ENCODE assay signal across 21 cellular contexts in the genomic region with DNA sequence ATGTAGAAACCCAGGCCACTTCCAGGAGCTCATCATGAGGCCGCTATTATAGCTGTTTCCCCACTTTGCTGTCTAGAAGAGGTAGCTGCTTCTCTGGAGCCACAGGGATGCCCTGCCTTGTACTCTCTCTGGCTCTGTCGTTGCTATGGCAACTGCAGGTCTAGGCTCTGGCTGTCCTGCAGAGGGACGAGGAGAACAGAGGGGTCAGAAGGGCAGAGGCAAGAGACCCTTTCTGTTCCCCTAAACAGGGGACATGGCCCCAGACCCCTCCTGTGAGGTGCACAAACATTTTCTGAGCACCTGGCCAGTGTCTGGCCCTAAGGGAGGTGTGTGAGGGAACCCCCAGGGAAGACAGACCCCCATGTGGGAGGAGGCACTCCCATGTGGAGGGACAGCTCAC. TPM values are rescaled to one million over a fixed set of nuclear protein-coding genes. Genes with fewer than 3 reads are reported as not detected.
A peak's percentile ranks its signal among the peaks of the same experiment; 100 is the strongest.
DNase-seq lines count a peak whose midpoint lies in the region; ATAC-seq, FAIRE-seq and TF ChIP-seq lines count a peak whose summit lies in the region.
"Had no signal": no experiment of that assay in that cellular context is flagged by ENCODE, and none has a peak within 500 bp of the region (broad histone marks: within the 10 kb centered on the region; RNA-seq: fewer than 3 reads in every experiment).

No MANE protein-coding gene starts in this region.

- no peak overlapping the region for H3K4me3 Mint-ChIP-seq in stimulated activated naive CD8-positive, alpha-beta T cell treated with anti-CD3 and anti-CD28 coated beads, Interleukin-15, amount 100 ng/mL, for 72 hours
- H3K4me3 Mint-ChIP-seq: activated B cell treated with CpG ODN at 0.5 μM for 24 hours, H9 had no signal

- no peaks in the 10 kb centered on the region; a peak in 1 of 5 replicates for H3K36me3 ChIP-seq in HepG2 (replicated peaks in 1 of 2; ENCODE audit: control insufficient read depth in 1 of 2, insufficient read depth in 2 of 2, low read length in 2 of 2)
- H3K36me3 ChIP-seq in right lobe of liver = no peaks in the 10 kb centered on the region
- H3K36me3 ChIP-seq in thyroid gland = no peaks in the 10 kb centered on the region
- H3K36me3 ChIP-seq: thoracic aorta had no signal

- CTCF ChIA-PET in HepG2 (lab: Yijun Ruan, JAX; ENCODE audit: low intra/inter-chr PET ratio, low total read pairs) = interaction anchor here (3.0 to 4.1 kb wide), 2 partner anchors 43 kb away, joined by 7 to 42 read pairs; no protein-coding TSS in a partner anchor

- H3K4me2 ChIP-seq in HepG2 (ENCODE audit: low read depth, low read length) = no peak overlapping the region

- H3K27me3 ChIP-seq in HepG2 (ENCODE audit: control insufficient read depth in 1 of 2, insufficient read depth in 2 of 2, low read length in 2 of 2) (no peaks in the 10 kb centered on the region; a peak in 1 of 5 replicates), right lobe of liver (no peaks in the 10 kb centered on the region), thyroid gland (no peaks in the 10 kb centered on the region)
- H3K27me3 ChIP-seq: spleen had no signal

- ATAC-seq in HepG2 = no peak
- no peak for ATAC-seq in right lobe of liver
- no peak for ATAC-seq in stimulated activated naive CD8-positive, alpha-beta T cell treated with anti-CD3 and anti-CD28 coated beads, Interleukin-15, amount 100 ng/mL, for 72 hours
- ATAC-seq: left lobe of liver had no signal

- H3K4me1 ChIP-seq in HepG2 (ENCODE audit: insufficient read depth, low read length) (peaks cover 24% of the 10 kb centered on the region), right lobe of liver (peaks cover 0 to 9% (median 2%) of the 10 kb centered on the region in 4 donors), thyroid gland (peaks cover 25 to 66% of the 10 kb centered on the region in 2 donors)

- peaks cover 10 to 13% of the 10 kb centered on the region in 2 donors for H3K9me3 Mint-ChIP-seq in stimulated activated naive CD8-positive, alpha-beta T cell treated with anti-CD3 and anti-CD28 coated beads, Interleukin-15, amount 100 ng/mL, for 72 hours
- H3K9me3 Mint-ChIP-seq: activated B cell treated with CpG ODN at 0.5 μM for 24 hours had no signal

- BruUV-seq in HepG2 (replicated peaks; lab: Mats Ljungman, UMichigan) = no TSS peak

- H3K27ac ChIP-seq in HepG2 (ENCODE audit: extremely low read length, insufficient read depth, low read length) (no peak overlapping the region), right lobe of liver (no peak overlapping the region), VCaP (peak overlapping the region; percentile 84; the same call in 1 of the 2 replicates), thyroid gland (no peak overlapping the region)
- H3K27ac ChIP-seq: thoracic aorta had no signal

- 3% methylated on average over 3 of the region's 3 CpGs for WGBS in HepG2 (ENCODE audit: low lambda C conversion rate)
- no CpG with 5 or more reads among the region's 3 CpGs for WGBS in right lobe of liver (ENCODE audit: insufficient coverage, low coverage, low lambda C conversion rate, missing lambda C conversion rate)
- WGBS in thyroid gland, 2 donors = 71 to 83% methylated on average over 2 to 3 of the region's 3 CpGs

- no peak overlapping the region for H3K9ac ChIP-seq in HepG2 (ENCODE audit: insufficient read depth, low read depth, low read length)

- H3K4me3 ChIP-seq in HepG2 (replicated peaks in 1 of 3; ENCODE audit: insufficient read depth in 1 of 3, low read depth in 2 of 3, low read length in 3 of 3) (no peak overlapping the region), right lobe of liver (no peak overlapping the region), thyroid gland (replicated peaks in 1 of 3) (no peak overlapping the region)
- H3K4me3 ChIP-seq: spleen, thoracic aorta had no signal

- TF ChIP-seq POLR2A in HepG2 (IDR thresholded peaks at IDR 0.05; ENCODE audit: insufficient read depth in 1 of 2, low read depth in 2 of 2, low read length in 2 of 2) (no peak), right lobe of liver (IDR thresholded peaks at IDR 0.05) (no peak), thyroid gland (IDR thresholded peaks at IDR 0.05) (no peak)

- POLR2A ChIA-PET in HepG2 (lab: Yijun Ruan, JAX) = no interaction called here

- peaks cover 18% of the 10 kb centered on the region for H3K27me3 Mint-ChIP-seq in stimulated activated naive CD8-positive, alpha-beta T cell treated with anti-CD3 and anti-CD28 coated beads, Interleukin-15, amount 100 ng/mL, for 72 hours
- H3K27me3 Mint-ChIP-seq: activated B cell treated with CpG ODN at 0.5 μM for 24 hours had no signal

- TF ChIP-seq CTCF in HepG2 (CRISPR knock-in tag; IDR thresholded peaks at IDR 0.05) (no peak), right lobe of liver (IDR thresholded peaks at IDR 0.05) (no peak), VCaP (conservative IDR thresholded peaks at IDR 0.05) (no peak), thyroid gland (IDR thresholded peaks at IDR 0.05) (no peak)

- intact Hi-C loops in HepG2 (cut with micrococcal nuclease; ENCODE audit: unreplicated experiment) (no loop called here), right lobe of liver (cut with DNase I) (loop anchor here (5.0 kb wide), 1 partner anchor 40 kb away; no protein-coding TSS in a partner anchor), thyroid gland (cut with DNase I) (no loop called here)

- H4K20me1 ChIP-seq in HepG2 (ENCODE audit: insufficient read depth, low read length) = no peaks in the 10 kb centered on the region

- H3K79me2 ChIP-seq in HepG2 (ENCODE audit: insufficient read depth, low read length) = no peaks in the 10 kb centered on the region

- H3K4me1 Mint-ChIP-seq in stimulated activated naive CD8-positive, alpha-beta T cell treated with anti-CD3 and anti-CD28 coated beads, Interleukin-15, amount 100 ng/mL, for 72 hours = peaks cover 83% of the 10 kb centered on the region

- H3K9me3 ChIP-seq in HepG2 (ENCODE audit: low read length) = no peaks in the 10 kb centered on the region
- no peaks in the 10 kb centered on the region for H3K9me3 ChIP-seq in right lobe of liver
- H3K9me3 ChIP-seq in thyroid gland = no peaks in the 10 kb centered on the region
- H3K9me3 ChIP-seq: thoracic aorta had no signal

- DNase-seq in HepG2 (ENCODE audit: low spot score) (no peak), right lobe of liver (no peak), iris pigment epithelial cell (ENCODE audit: low read depth) (peak; percentile 25), thyroid gland (no peak), NCI-H2081 (lab: John Stamatoyannopoulos, UW) (no peak)
- DNase-seq in stimulated activated naive CD8-positive, alpha-beta T cell treated with anti-CD3 and anti-CD28 coated beads, Interleukin-15, amount 100 ng/mL, for 72 hours = no peak
- DNase-seq: activated B cell treated with CpG ODN at 0.5 μM for 24 hours, amniotic stem cell, H9, KG1, NCI-H1048, NCI-H2171, RPMI8226, spleen, T-helper 1 cell had no signal

- no peak for TF ChIP-seq RAD21 in HepG2 (CRISPR knock-in tag; IDR thresholded peaks at IDR 0.05)

- H2AFZ ChIP-seq in HepG2 (ENCODE audit: low read length) = no peak overlapping the region

- no peak overlapping the region for H3K27ac Mint-ChIP-seq in stimulated activated naive CD8-positive, alpha-beta T cell treated with anti-CD3 and anti-CD28 coated beads, Interleukin-15, amount 100 ng/mL, for 72 hours
- H3K27ac Mint-ChIP-seq: activated B cell treated with CpG ODN at 0.5 μM for 24 hours; activated T-helper 2 cell treated with anti-CD3 and anti-CD28 coated beads, Interferon-gamma antibody, Interleukin-2, Interleukin-4, amounts not matched to agents 10 μg/mL and 5 μg/mL and 100 μg/mL, durations not matched to agents 14 hours and 24 hours and 36 hours; H9 had no signal

- TF ChIP-seq EP300 in HepG2 (IDR thresholded peaks at IDR 0.05; ENCODE audit: low read depth in 2 of 2, low read length in 2 of 2) = no peak
- TF ChIP-seq EP300 in HepG2 (CRISPR knock-in tag; IDR thresholded peaks at IDR 0.05; ENCODE audit: borderline replicate concordance) = no peak

- in situ Hi-C loops in HepG2 (cut with HindIII; ENCODE audit: extremely low pct_ligation_motif_present, low pct_unique_long_range_greater_than_20kb) = no loop called here

- no peak for FAIRE-seq in HepG2 (lab: Jason Lieb, UNC)
- FAIRE-seq: endometrium had no signal

RNA-seq across cellular contexts. Expression of gene ITPRIP, which starts 31.4 kb away (rescaled TPM):
- 0.58 and 1.00 TPM in 2 replicates for total RNA-seq in HepG2 (2016; rRNA removed; fragmentation: Illumina TruSeq; extraction: Trizol)
- total RNA-seq in HepG2 (2016; cell fraction: cytosol; rRNA removed; fragmentation: Illumina TruSeq; extraction: Trizol; ENCODE audit: low read depth) = 0.09 and 0.10 TPM in 2 replicates
- 0.55 and 1.0 TPM in 2 replicates for total RNA-seq in HepG2 (2016; cell fraction: insoluble cytoplasmic fraction; rRNA removed; fragmentation: Illumina TruSeq; extraction: Trizol)
- total RNA-seq in HepG2 (2016; cell fraction: membrane; rRNA removed; fragmentation: Illumina TruSeq; extraction: Trizol) = 0.38 and 0.53 TPM in 2 replicates
- 1.4 and 2.2 TPM in 2 replicates for total RNA-seq in HepG2 (2016; cell fraction: nucleus; rRNA removed; fragmentation: Illumina TruSeq; extraction: Trizol)
- 2.8 and 3.0 TPM in 2 replicates for polyA plus RNA-seq in HepG2 (2011; rRNA removed)
- 2.7 and 3.0 TPM in 2 replicates for polyA plus RNA-seq in HepG2 (2011; cell fraction: cytosol; rRNA removed)
- polyA plus RNA-seq in HepG2 (2011; cell fraction: nucleus; rRNA removed) = 4.0 and 5.2 TPM in 2 replicates
- 1.5 and 2.5 TPM in 2 replicates for polyA plus RNA-seq in HepG2 (2012)
- 0.14 and 0.15 TPM in 2 replicates for polyA plus RNA-seq in HepG2 (2016; cell fraction: cytosol; fragmentation: Illumina TruSeq; extraction: Trizol; ENCODE audit: low read depth)
- polyA plus RNA-seq in HepG2 (2016; cell fraction: insoluble cytoplasmic fraction; fragmentation: Illumina TruSeq; extraction: Trizol; ENCODE audit: low read depth) = 0.71 and 1.0 TPM in 2 replicates
- 0.26 and 0.37 TPM in 2 replicates for polyA plus RNA-seq in HepG2 (2016; cell fraction: membrane; fragmentation: Illumina TruSeq; extraction: Trizol; ENCODE audit: low read depth)
- polyA plus RNA-seq in HepG2 (2016; cell fraction: nucleus; fragmentation: Illumina TruSeq; extraction: Trizol; ENCODE audit: insufficient read depth, low read depth) = 3.0 and 3.4 TPM in 2 replicates
- 12.8 and 29.6 TPM in 2 replicates for polyA minus RNA-seq in HepG2 (2011; rRNA and poly(A)+ RNA removed; ENCODE audit: low replicate concordance)
- polyA minus RNA-seq in HepG2 (2011; cell fraction: cytosol; rRNA and poly(A)+ RNA removed) = 3.2 and 4.6 TPM in 2 replicates
- polyA minus RNA-seq in HepG2 (2011; cell fraction: nucleus; rRNA and poly(A)+ RNA removed) = 9.7 and 10.7 TPM in 2 replicates
- 1 to 10 TPM; 2.9 to 9.7 (median 7.7) TPM for total RNA-seq in right lobe of liver
- total RNA-seq in thyroid gland = 10 to 100 TPM; 28.0 to 44.2 (median 29.4) TPM

RNA-seq across cellular contexts. Expression of gene GSTO2, which starts 37.9 kb away (rescaled TPM):
- total RNA-seq in HepG2 (2016; rRNA removed; fragmentation: Illumina TruSeq; extraction: Trizol) = 2.1 and 3.4 TPM in 2 replicates
- total RNA-seq in HepG2 (2016; cell fraction: cytosol; rRNA removed; fragmentation: Illumina TruSeq; extraction: Trizol; ENCODE audit: low read depth) = 0.61 and 0.97 TPM in 2 replicates
- 1.9 and 2.5 TPM in 2 replicates for total RNA-seq in HepG2 (2016; cell fraction: insoluble cytoplasmic fraction; rRNA removed; fragmentation: Illumina TruSeq; extraction: Trizol)
- total RNA-seq in HepG2 (2016; cell fraction: membrane; rRNA removed; fragmentation: Illumina TruSeq; extraction: Trizol) = 1.3 and 2.6 TPM in 2 replicates
- 2.4 and 3.2 TPM in 2 replicates for total RNA-seq in HepG2 (2016; cell fraction: nucleus; rRNA removed; fragmentation: Illumina TruSeq; extraction: Trizol)
- polyA plus RNA-seq in HepG2 (2011; rRNA removed) = 5.8 and 7.9 TPM in 2 replicates
- polyA plus RNA-seq in HepG2 (2011; cell fraction: cytosol; rRNA removed) = 5.4 TPM in 2 replicates
- 3.2 and 4.7 TPM in 2 replicates for polyA plus RNA-seq in HepG2 (2011; cell fraction: nucleus; rRNA removed)
- 2.1 and 4.2 TPM in 2 replicates for polyA plus RNA-seq in HepG2 (2012)
- 1.1 and 1.5 TPM in 2 replicates for polyA plus RNA-seq in HepG2 (2016; cell fraction: cytosol; fragmentation: Illumina TruSeq; extraction: Trizol; ENCODE audit: low read depth)
- polyA plus RNA-seq in HepG2 (2016; cell fraction: insoluble cytoplasmic fraction; fragmentation: Illumina TruSeq; extraction: Trizol; ENCODE audit: low read depth) = 1.4 and 1.8 TPM in 2 replicates
- polyA plus RNA-seq in HepG2 (2016; cell fraction: membrane; fragmentation: Illumina TruSeq; extraction: Trizol; ENCODE audit: low read depth) = 1.1 and 1.6 TPM in 2 replicates
- polyA plus RNA-seq in HepG2 (2016; cell fraction: nucleus; fragmentation: Illumina TruSeq; extraction: Trizol; ENCODE audit: insufficient read depth, low read depth) = 1.4 and 2.0 TPM in 2 replicates
- polyA minus RNA-seq in HepG2 (2011; rRNA and poly(A)+ RNA removed; ENCODE audit: low replicate concordance) = 4.8 and 5.9 TPM in 2 replicates
- 0.99 and 3.0 TPM in 2 replicates for polyA minus RNA-seq in HepG2 (2011; cell fraction: cytosol; rRNA and poly(A)+ RNA removed)
- 5.6 and 8.6 TPM in 2 replicates for polyA minus RNA-seq in HepG2 (2011; cell fraction: nucleus; rRNA and poly(A)+ RNA removed)
- 1 to 10 TPM; 1.4 to 5.3 (median 2.8) TPM for total RNA-seq in right lobe of liver
- total RNA-seq in thyroid gland = 10 to 100 TPM in 3 of 4 donors, 1 to 10 TPM in 1; 7.5 to 16.3 (median 12.8) TPM
- total RNA-seq: myocyte had no signal

RNA-seq across cellular contexts. Expression of gene CFAP58, which starts 46.7 kb away (rescaled TPM):
- not detected in 2 replicates for total RNA-seq in HepG2 (2016; rRNA removed; fragmentation: Illumina TruSeq; extraction: Trizol)
- not detected in 2 replicates for total RNA-seq in HepG2 (2016; cell fraction: cytosol; rRNA removed; fragmentation: Illumina TruSeq; extraction: Trizol; ENCODE audit: low read depth)
- not detected in 2 replicates for total RNA-seq in HepG2 (2016; cell fraction: insoluble cytoplasmic fraction; rRNA removed; fragmentation: Illumina TruSeq; extraction: Trizol)
- total RNA-seq in HepG2 (2016; cell fraction: membrane; rRNA removed; fragmentation: Illumina TruSeq; extraction: Trizol) = not detected in 2 replicates
- total RNA-seq in HepG2 (2016; cell fraction: nucleus; rRNA removed; fragmentation: Illumina TruSeq; extraction: Trizol) = not detected in 2 replicates
- polyA plus RNA-seq in HepG2 (2011; rRNA removed) = 0.03 TPM in 2 replicates
- not detected in 2 replicates for polyA plus RNA-seq in HepG2 (2011; cell fraction: cytosol; rRNA removed)
- 0.12 and 0.19 TPM in 2 replicates for polyA plus RNA-seq in HepG2 (2011; cell fraction: nucleus; rRNA removed)
- 0.09 TPM in 1 of 2 replicates, not detected in the other for polyA plus RNA-seq in HepG2 (2012)
- not detected in 2 replicates for polyA plus RNA-seq in HepG2 (2016; cell fraction: cytosol; fragmentation: Illumina TruSeq; extraction: Trizol; ENCODE audit: low read depth)
- not detected in 2 replicates for polyA plus RNA-seq in HepG2 (2016; cell fraction: insoluble cytoplasmic fraction; fragmentation: Illumina TruSeq; extraction: Trizol; ENCODE audit: low read depth)
- polyA plus RNA-seq in HepG2 (2016; cell fraction: membrane; fragmentation: Illumina TruSeq; extraction: Trizol; ENCODE audit: low read depth) = not detected in 2 replicates
- polyA plus RNA-seq in HepG2 (2016; cell fraction: nucleus; fragmentation: Illumina TruSeq; extraction: Trizol; ENCODE audit: insufficient read depth, low read depth) = not detected in 2 replicates
- polyA minus RNA-seq in HepG2 (2011; rRNA and poly(A)+ RNA removed; ENCODE audit: low replicate concordance) = not detected in 2 replicates
- polyA minus RNA-seq in HepG2 (2011; cell fraction: cytosol; rRNA and poly(A)+ RNA removed) = not detected in 2 replicates
- polyA minus RNA-seq in HepG2 (2011; cell fraction: nucleus; rRNA and poly(A)+ RNA removed) = 0.13 TPM in 1 of 2 replicates, not detected in the other
- total RNA-seq in right lobe of liver = 1 to 10 TPM in 1 of 6 experiments, under 1 TPM in 3, not detected in 2; 0.10 to 2.9 (median 0.15) TPM
- 1 to 10 TPM; 1.0 to 1.6 (median 1.2) TPM for total RNA-seq in thyroid gland
- total RNA-seq: activated B cell treated with CpG ODN at 0.5 μM for 24 hours had no signal

RNA-seq across cellular contexts. Expression of gene GSTO1, which starts 52.2 kb away (rescaled TPM):
- 300 and 418 TPM in 2 replicates for total RNA-seq in HepG2 (2016; rRNA removed; fragmentation: Illumina TruSeq; extraction: Trizol)
- total RNA-seq in HepG2 (2016; cell fraction: cytosol; rRNA removed; fragmentation: Illumina TruSeq; extraction: Trizol; ENCODE audit: low read depth) = 151 and 179 TPM in 2 replicates
- total RNA-seq in HepG2 (2016; cell fraction: insoluble cytoplasmic fraction; rRNA removed; fragmentation: Illumina TruSeq; extraction: Trizol) = 301 and 437 TPM in 2 replicates
- 192 and 211 TPM in 2 replicates for total RNA-seq in HepG2 (2016; cell fraction: membrane; rRNA removed; fragmentation: Illumina TruSeq; extraction: Trizol)
- 110 and 113 TPM in 2 replicates for total RNA-seq in HepG2 (2016; cell fraction: nucleus; rRNA removed; fragmentation: Illumina TruSeq; extraction: Trizol)
- 152 and 228 TPM in 2 replicates for polyA plus RNA-seq in HepG2 (2011; rRNA removed)
- 147 and 153 TPM in 2 replicates for polyA plus RNA-seq in HepG2 (2011; cell fraction: cytosol; rRNA removed)
- 37.4 and 37.5 TPM in 2 replicates for polyA plus RNA-seq in HepG2 (2011; cell fraction: nucleus; rRNA removed)
- 165 and 247 TPM in 2 replicates for polyA plus RNA-seq in HepG2 (2012)
- 177 and 202 TPM in 2 replicates for polyA plus RNA-seq in HepG2 (2016; cell fraction: cytosol; fragmentation: Illumina TruSeq; extraction: Trizol; ENCODE audit: low read depth)
- polyA plus RNA-seq in HepG2 (2016; cell fraction: insoluble cytoplasmic fraction; fragmentation: Illumina TruSeq; extraction: Trizol; ENCODE audit: low read depth) = 365 and 402 TPM in 2 replicates
- polyA plus RNA-seq in HepG2 (2016; cell fraction: membrane; fragmentation: Illumina TruSeq; extraction: Trizol; ENCODE audit: low read depth) = 152 and 182 TPM in 2 replicates
- 148 and 165 TPM in 2 replicates for polyA plus RNA-seq in HepG2 (2016; cell fraction: nucleus; fragmentation: Illumina TruSeq; extraction: Trizol; ENCODE audit: insufficient read depth, low read depth)
- polyA minus RNA-seq in HepG2 (2011; rRNA and poly(A)+ RNA removed; ENCODE audit: low replicate concordance) = 30.9 and 42.9 TPM in 2 replicates
- polyA minus RNA-seq in HepG2 (2011; cell fraction: cytosol; rRNA and poly(A)+ RNA removed) = 56.1 and 62.9 TPM in 2 replicates
- polyA minus RNA-seq in HepG2 (2011; cell fraction: nucleus; rRNA and poly(A)+ RNA removed) = 58.7 and 65.3 TPM in 2 replicates
- total RNA-seq in right lobe of liver = 100 to 1,000 TPM; 205 to 273 (median 240) TPM
- total RNA-seq in thyroid gland = 100 to 1,000 TPM in 2 of 4 donors, 10 to 100 TPM in 2; 86.1 to 129 (median 102) TPM

Comparison
In these comparisons a context has a peak if more than half of its experiments do, and no peak if none do; other contexts are left out.
1. intact Hi-C loops: an anchor here in right lobe of liver (5.0 kb wide); none called in HepG2 and thyroid gland.